In the genomic region with DNA sequence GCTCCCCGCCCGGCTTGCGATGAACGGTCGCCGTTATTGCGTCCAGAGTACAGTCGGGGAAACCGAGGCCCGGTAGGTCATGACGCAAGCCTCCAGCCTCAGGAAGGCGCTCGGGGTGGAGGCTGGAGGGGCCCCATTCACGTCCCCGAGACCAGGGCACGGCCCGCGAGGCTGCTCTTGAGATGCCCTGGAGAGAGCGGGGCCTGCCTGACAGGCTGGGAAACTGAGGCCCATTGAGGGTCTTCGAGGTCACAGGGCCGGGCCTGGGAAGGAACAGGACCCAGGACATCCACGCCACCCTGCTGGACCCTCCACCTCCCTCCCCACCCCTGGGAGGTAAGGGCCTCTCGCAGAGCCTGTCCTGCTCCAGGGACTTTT, we compare ENCODE assay signal across 1 cellular context.
TF ChIP-seq lines count a peak whose summit lies in the region.

No MANE protein-coding gene starts in this region.

TF ChIP-seq in GM12878, 131 proteins besides CTCF, POLR2A, EP300 and RAD21:
- TF ChIP-seq POU2F2 (IDR thresholded peaks at IDR 0.05; ENCODE audit: borderline replicate concordance, low read depth, low read length) (no peak), SP1 (IDR thresholded peaks at IDR 0.05; ENCODE audit: low read depth, low read length) (no peak), JUND (IDR thresholded peaks at IDR 0.05; ENCODE audit: low read depth, low read length) (no peak), CBX5 (IDR thresholded peaks at IDR 0.05; ENCODE audit: low read depth) (no peak), NR2C2 (IDR thresholded peaks at IDR 0.05; ENCODE audit: borderline replicate concordance, control insufficient read depth, insufficient read length, low read depth) (no peak), CREM (IDR thresholded peaks at IDR 0.05; ENCODE audit: low read depth) (no peak), ZNF207 (IDR thresholded peaks at IDR 0.05; ENCODE audit: borderline replicate concordance) (no peak), STAT1 (conservative IDR thresholded peaks at IDR 0.05) (no peak)
- TF ChIP-seq, protein P1, sequence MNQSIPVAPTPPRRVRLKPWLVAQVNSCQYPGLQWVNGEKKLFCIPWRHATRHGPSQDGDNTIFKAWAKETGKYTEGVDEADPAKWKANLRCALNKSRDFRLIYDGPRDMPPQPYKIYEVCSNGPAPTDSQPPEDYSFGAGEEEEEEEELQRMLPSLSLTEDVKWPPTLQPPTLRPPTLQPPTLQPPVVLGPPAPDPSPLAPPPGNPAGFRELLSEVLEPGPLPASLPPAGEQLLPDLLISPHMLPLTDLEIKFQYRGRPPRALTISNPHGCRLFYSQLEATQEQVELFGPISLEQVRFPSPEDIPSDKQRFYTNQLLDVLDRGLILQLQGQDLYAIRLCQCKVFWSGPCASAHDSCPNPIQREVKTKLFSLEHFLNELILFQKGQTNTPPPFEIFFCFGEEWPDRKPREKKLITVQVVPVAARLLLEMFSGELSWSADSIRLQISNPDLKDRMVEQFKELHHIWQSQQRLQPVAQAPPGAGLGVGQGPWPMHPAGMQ (IDR thresholded peaks at IDR 0.05; ENCODE audit: borderline replicate concordance): no peak
